In the genomic region with DNA sequence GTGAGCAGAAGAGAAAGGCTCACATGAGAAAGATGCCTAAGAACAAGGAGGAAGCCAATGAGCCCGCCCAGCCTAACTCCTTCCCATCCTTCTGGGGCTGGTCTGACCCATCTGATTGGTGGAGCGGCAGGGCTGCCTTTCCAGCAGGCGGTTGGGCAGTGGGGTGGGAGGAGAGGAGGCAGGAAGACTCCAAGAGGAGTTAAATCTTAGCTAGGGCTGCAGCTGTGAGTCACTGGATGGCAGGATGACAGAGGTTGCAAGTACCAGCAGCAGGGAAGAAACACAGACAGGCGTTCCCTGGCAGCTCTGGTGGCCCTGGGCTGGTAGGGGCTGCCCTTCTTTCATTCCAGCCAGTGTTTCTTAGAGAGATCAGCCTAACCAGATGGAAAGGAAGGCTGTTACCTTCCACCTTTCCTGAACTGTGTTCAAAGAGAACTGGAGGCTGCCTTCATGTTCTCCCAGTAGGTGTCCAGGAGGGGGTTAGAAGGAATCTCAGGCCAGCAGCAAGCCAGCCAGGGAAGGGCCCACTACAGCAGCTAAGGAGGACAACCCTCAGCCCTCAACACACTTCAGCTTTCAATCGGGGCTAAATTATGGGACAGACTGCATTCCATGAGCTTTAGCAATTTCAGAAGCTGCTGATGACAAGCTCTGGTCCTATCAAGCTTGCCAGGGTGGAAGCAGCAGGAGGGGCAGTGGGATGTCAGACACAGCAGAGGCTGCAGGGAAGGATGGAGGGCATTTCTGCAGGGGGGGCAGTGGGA, we compare ENCODE assay signal across 9 cellular contexts. TPM values are rescaled to one million over a fixed set of nuclear protein-coding genes. Genes with fewer than 3 reads are reported as not detected.
DNase-seq lines count a peak whose midpoint lies in the region; ATAC-seq and TF ChIP-seq lines count a peak whose summit lies in the region.
"Had no signal": no experiment of that assay in that cellular context is flagged by ENCODE, and none has a peak within 500 bp of the region (broad histone marks: within the 10 kb centered on the region; RNA-seq: fewer than 3 reads in every experiment).

No MANE protein-coding gene starts in this region.

- no peaks in the 10 kb centered on the region for H3K27me3 ChIP-seq in sigmoid colon

- H3K36me3 ChIP-seq in sigmoid colon, result no peaks in the 10 kb centered on the region

- TF ChIP-seq EP300 in sigmoid colon (IDR thresholded peaks at IDR 0.05), result no peak

- TF ChIP-seq CTCF in astrocyte of the spinal cord (IDR thresholded peaks at IDR 0.05; ENCODE audit: low read depth, low read length) (no peak), sigmoid colon (IDR thresholded peaks at IDR 0.05) (no peak)

- WGBS in sigmoid colon, 2 donors, result 57 to 74% methylated on average over 5 of the region's 5 CpGs

- in situ Hi-C loops in astrocyte of the spinal cord (cut with HindIII; ENCODE audit: low sequenced_read_pairs), result no loop called here

- peaks cover 0 to 46% (median 28%) of the 10 kb centered on the region in 4 donors for H3K4me1 ChIP-seq in sigmoid colon

- H3K9me3 ChIP-seq in sigmoid colon, result no peaks in the 10 kb centered on the region

- H3K4me3 ChIP-seq in astrocyte of the spinal cord (ENCODE audit: low read depth, low read length) (no peak overlapping the region), sigmoid colon (no peak overlapping the region)
- H3K4me3 ChIP-seq: SK-N-MC had no signal

- ATAC-seq in GM18873 (IDR thresholded peaks at IDR 0.05; ENCODE audit: low FRiP score, unreplicated experiment), result no peak

- no peak for TF ChIP-seq POLR2A in sigmoid colon (IDR thresholded peaks at IDR 0.05)

- intact Hi-C loops in sigmoid colon (cut with DNase I), result no loop called here

- peak overlapping the region; percentile 57 to 74 (median 66) for H3K27ac ChIP-seq in sigmoid colon
- H3K27ac ChIP-seq: SK-N-MC had no signal

- DNase-seq in EL (peak; percentile 99), NCI-H2227 treated with DMSO at 0.1 percent for 48 hours (lab: John Stamatoyannopoulos, UW) (peak; percentile 77), astrocyte of the spinal cord (ENCODE audit: low read depth, low spot score) (peak; percentile 99), hypothalamus (lab: John Stamatoyannopoulos, UW) (peak in 39 of 51 donors; percentile 10 to 84 (median 56)), sigmoid colon (peak; percentile 96), DMS153 treated with DMSO at 0.1 percent for 48 hours (lab: John Stamatoyannopoulos, UW; ENCODE audit: unreplicated experiment) (no peak), DMS53 (lab: John Stamatoyannopoulos, UW) (no peak)

RNA-seq across cellular contexts. Expression of gene CHSY1, which starts 50.3 kb away (rescaled TPM):
- total RNA-seq in sigmoid colon, result 10 to 100 TPM; 11.2 to 13.6 (median 12.6) TPM
- 1 to 10 TPM; 1.8 to 8.2 (median 2.3) TPM for polyA plus RNA-seq in sigmoid colon

Comparison
In these comparisons a context has a peak if more than half of its experiments do, and no peak if none do; other contexts are left out.
1. DNase-seq: peak in EL (single experiment), NCI-H2227 treated with DMSO at 0.1 percent for 48 hours (single experiment), astrocyte of the spinal cord (single experiment), hypothalamus (39 of 51) and sigmoid colon (single experiment); none in DMS153 treated with DMSO at 0.1 percent for 48 hours (single experiment) and DMS53 (single experiment).